ENCODE assay signal across 23 cellular contexts in genomic region chr21:16837319-16837718, GRCh38.
DNase-seq lines count a peak whose midpoint lies in the region; ATAC-seq and TF ChIP-seq lines count a peak whose summit lies in the region.
"Had no signal": no experiment of that assay in that cellular context is flagged by ENCODE, and none has a peak within 500 bp of the region (broad histone marks: within the 10 kb centered on the region; RNA-seq: fewer than 3 reads in every experiment).

No MANE protein-coding gene starts in this region.

- no peak overlapping the region; the same call in 1 of the 2 replicates for H3K9ac ChIP-seq in KMS-11

- H3K27ac ChIP-seq in KMS-11: peak overlapping the region; percentile 55
- H3K27ac ChIP-seq: stomach, upper lobe of left lung had no signal

- H3K27ac Mint-ChIP-seq in chondrocyte (ENCODE audit: unreplicated experiment): peak overlapping the region; percentile 12
- H3K27ac Mint-ChIP-seq: activated naive CD8-positive, alpha-beta T cell treated with anti-CD3 and anti-CD28 coated beads for 36 hours; H9; T-cell had no signal

- H4K20me1 ChIP-seq in KMS-11 (ENCODE audit: insufficient read depth): no peaks in the 10 kb centered on the region

- peak overlapping the region; percentile 68; the same call in 1 of the 2 replicates for H2AFZ ChIP-seq in KMS-11 (ENCODE audit: low read depth)

- H3K4me2 ChIP-seq in KMS-11: peak overlapping the region; percentile 70

- no peaks in the 10 kb centered on the region for H3K27me3 ChIP-seq in KMS-11 (ENCODE audit: insufficient read depth, low read depth)
- H3K27me3 ChIP-seq: breast epithelium, stomach, upper lobe of left lung had no signal

- no peaks in the 10 kb centered on the region for H3K27me3 Mint-ChIP-seq in chondrocyte (ENCODE audit: low read depth)
- no peaks in the 10 kb centered on the region for H3K27me3 Mint-ChIP-seq in activated T-cell treated with anti-CD3 and anti-CD28 coated beads, Interleukin-2, amount 50 U/mL, for 4 hours (ENCODE audit: low read depth)
- H3K27me3 Mint-ChIP-seq: activated naive CD8-positive, alpha-beta T cell treated with anti-CD3 and anti-CD28 coated beads for 36 hours; T-cell had no signal

- H3K36me3 Mint-ChIP-seq in chondrocyte (ENCODE audit: low read depth): no peaks in the 10 kb centered on the region
- no peaks in the 10 kb centered on the region for H3K36me3 Mint-ChIP-seq in activated T-cell treated with anti-CD3 and anti-CD28 coated beads, Interleukin-2, amount 50 U/mL, for 4 hours (ENCODE audit: insufficient read depth)
- H3K36me3 Mint-ChIP-seq: activated naive CD8-positive, alpha-beta T cell treated with anti-CD3 and anti-CD28 coated beads for 36 hours; T-cell had no signal

- H3K79me2 ChIP-seq in KMS-11 (ENCODE audit: insufficient read depth, low read depth): no peaks in the 10 kb centered on the region

- TF ChIP-seq CTCF in KMS-11 (conservative IDR thresholded peaks at IDR 0.05; ENCODE audit: low read depth, low read length): no peak
- TF ChIP-seq CTCF in chondrocyte (IDR thresholded peaks at IDR 0.05): no peak

- peaks cover 55% of the 10 kb centered on the region for H3K4me1 ChIP-seq in KMS-11 (ENCODE audit: low read depth, poor library complexity, severe bottlenecking)
- H3K4me1 ChIP-seq: breast epithelium, upper lobe of left lung had no signal

- no peak overlapping the region for H3K4me3 ChIP-seq in KMS-11 (IDR thresholded peaks at IDR 0.05; ENCODE audit: insufficient read depth, low read depth, low read length)
- H3K4me3 ChIP-seq: breast epithelium, left ventricle myocardium inferior, stomach, upper lobe of left lung had no signal

- no peaks in the 10 kb centered on the region for H3K36me3 ChIP-seq in KMS-11 (ENCODE audit: insufficient read depth)
- H3K36me3 ChIP-seq: breast epithelium, left ventricle myocardium inferior, stomach, upper lobe of left lung had no signal

- no peak for ATAC-seq in activated T-cell treated with anti-CD3 and anti-CD28 coated beads, Interleukin-2, amount 50 U/mL, for 4 hours
- no peak for ATAC-seq in HG02870 (IDR thresholded peaks at IDR 0.05; ENCODE audit: unreplicated experiment)
- ATAC-seq: esophagus mucosa, HepG2, T-cell had no signal

- no peak overlapping the region for H3K4me3 Mint-ChIP-seq in chondrocyte (ENCODE audit: unreplicated experiment)
- no peak overlapping the region for H3K4me3 Mint-ChIP-seq in activated T-cell treated with anti-CD3 and anti-CD28 coated beads, Interleukin-2, amount 50 U/mL, for 4 hours
- H3K4me3 Mint-ChIP-seq: activated naive CD8-positive, alpha-beta T cell treated with anti-CD3 and anti-CD28 coated beads for 36 hours; H9; T-cell had no signal

- H3K9me3 Mint-ChIP-seq in chondrocyte (ENCODE audit: low read depth): no peaks in the 10 kb centered on the region
- H3K9me3 Mint-ChIP-seq in activated T-cell treated with anti-CD3 and anti-CD28 coated beads, Interleukin-2, amount 50 U/mL, for 4 hours: peaks cover 11% of the 10 kb centered on the region
- H3K9me3 Mint-ChIP-seq: activated naive CD8-positive, alpha-beta T cell treated with anti-CD3 and anti-CD28 coated beads for 36 hours; H9 had no signal

- H3K4me1 Mint-ChIP-seq in chondrocyte (ENCODE audit: low read depth): peaks cover 28% of the 10 kb centered on the region
- no peaks in the 10 kb centered on the region for H3K4me1 Mint-ChIP-seq in activated T-cell treated with anti-CD3 and anti-CD28 coated beads, Interleukin-2, amount 50 U/mL, for 4 hours (ENCODE audit: low read depth)
- H3K4me1 Mint-ChIP-seq: activated naive CD8-positive, alpha-beta T cell treated with anti-CD3 and anti-CD28 coated beads for 36 hours; T-cell had no signal

- DNase-seq in AG08395 (ENCODE audit: low spot score) (peak; percentile 14), chondrocyte (ENCODE audit: low spot score) (no peak), kidney glomerular epithelial cell (lab: John Stamatoyannopoulos, UW) (peak; percentile 19), NCI-H82 (lab: John Stamatoyannopoulos, UW) (no peak), T-helper 2 cell (no peak)
- no peak for DNase-seq in activated T-cell treated with anti-CD3 and anti-CD28 coated beads, Interleukin-2, amount 50 U/mL, for 4 hours
- DNase-seq: activated CD4-positive, alpha-beta T cell treated with anti-CD3 and anti-CD28 coated beads for 48 hours; activated naive CD8-positive, alpha-beta T cell treated with anti-CD3 and anti-CD28 coated beads for 36 hours; COR-L47; H9; left ventricle myocardium inferior; NCI-H1436; NCI-H748 treated with DMSO at 0.1 percent for 48 hours; OCI-M1; SHP77; stomach; T-cell; upper lobe of left lung had no signal

Comparison
In these comparisons a context has a peak if more than half of its experiments do, and no peak if none do; other contexts are left out.
1. DNase-seq: peak in AG08395 (single experiment) and kidney glomerular epithelial cell (single experiment); none in chondrocyte (single experiment), activated T-cell treated with anti-CD3 and anti-CD28 coated beads, Interleukin-2, amount 50 U/mL, for 4 hours (single experiment), NCI-H82 (single experiment) and T-helper 2 cell (0 of 5).